In the genomic region with DNA sequence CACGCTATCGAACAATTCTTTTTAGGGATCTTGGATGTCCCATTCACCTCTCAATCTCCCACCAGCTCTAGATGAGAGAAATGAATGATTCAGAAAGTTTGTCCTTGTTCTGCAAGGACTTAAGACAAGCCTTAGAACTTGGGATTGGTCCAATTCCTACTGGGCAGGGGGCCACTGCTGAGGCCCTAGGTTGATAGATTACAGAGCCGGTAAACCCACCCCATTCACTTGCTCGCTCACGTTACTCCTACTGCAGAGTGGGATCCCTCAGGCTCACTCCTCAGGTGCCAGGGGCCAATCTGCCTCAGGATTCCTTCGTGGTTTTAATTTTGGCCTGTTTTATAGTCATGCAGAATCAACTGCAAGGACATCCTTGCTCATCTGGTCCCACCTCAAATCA, we compare ENCODE assay signal across 14 cellular contexts. TPM values are rescaled to one million over a fixed set of nuclear protein-coding genes. Genes with fewer than 3 reads are reported as not detected.
DNase-seq lines count a peak whose midpoint lies in the region; ATAC-seq and TF ChIP-seq lines count a peak whose summit lies in the region.
"Had no signal": no experiment of that assay in that cellular context is flagged by ENCODE, and none has a peak within 500 bp of the region (broad histone marks: within the 10 kb centered on the region; RNA-seq: fewer than 3 reads in every experiment).

No MANE protein-coding gene starts in this region.

- ATAC-seq in Right ventricle myocardium superior (ENCODE audit: poor library complexity), result no peak
- no peak for ATAC-seq in effector memory CD8-positive, alpha-beta T cell (replicated peaks)
- ATAC-seq: foreskin keratinocyte; stimulated activated naive CD8-positive, alpha-beta T cell treated with anti-CD3 and anti-CD28 coated beads, Interleukin-15, Interleukin-2, amounts not matched to agents 100 U/mL and 50 U/mL, for 24 hours had no signal

- H2BK5ac ChIP-seq in mesendoderm (ENCODE audit: low read length), result no peak overlapping the region

- TF ChIP-seq CTCF in left ventricle myocardium inferior (IDR thresholded peaks at IDR 0.05; ENCODE audit: borderline replicate concordance) (no peak), epithelial cell of esophagus (IDR thresholded peaks at IDR 0.05; ENCODE audit: insufficient read depth, low read depth, low read length, missing control alignments) (no peak), neural crest cell (conservative IDR thresholded peaks at IDR 0.05) (no peak), vagina (IDR thresholded peaks at IDR 0.05) (no peak)

- intact Hi-C loops in left ventricle myocardium inferior (cut with micrococcal nuclease), result no loop called here
- intact Hi-C loops in Right ventricle myocardium superior (cut with DNase I), result loop anchor here (10.0 kb wide), 1 partner anchor 288 kb away; no protein-coding TSS in a partner anchor
- intact Hi-C loops in vagina (cut with DNase I), result loop anchor here (10.0 kb wide), 1 partner anchor 198 kb away; no protein-coding TSS in a partner anchor

- DNase-seq in left ventricle myocardium inferior (no peak), Right ventricle myocardium superior (no peak), epithelial cell of esophagus (ENCODE audit: low read depth) (peak; percentile 34), neural crest cell (ENCODE audit: low read depth, low spot score) (no peak), vagina (ENCODE audit: extremely low spot score in 2 of 2) (no peak), Ammon's horn (ENCODE audit: low spot score) (no peak), mesendoderm (no peak)
- DNase-seq in effector memory CD8-positive, alpha-beta T cell, result no peak
- DNase-seq: NCI-H524; spleen; stimulated activated naive CD8-positive, alpha-beta T cell treated with anti-CD3 and anti-CD28 coated beads, Interleukin-15, Interleukin-2, amounts not matched to agents 100 U/mL and 50 U/mL, for 24 hours; SW 1271; WERI-Rb-1 had no signal

- H3K4me2 ChIP-seq in mesendoderm (ENCODE audit: low read length), result no peak overlapping the region

- WGBS in mesendoderm (ENCODE audit: extremely low coverage, insufficient coverage, low lambda C conversion rate), result no CpG with 5 or more reads among the region's 6 CpGs

- H3K9me3 ChIP-seq in left ventricle myocardium inferior (replicated peaks) (no peaks in the 10 kb centered on the region), vagina (no peaks in the 10 kb centered on the region)
- H3K9me3 ChIP-seq: spleen had no signal

- no peaks in the 10 kb centered on the region for H3K9me3 Mint-ChIP-seq in neural crest cell
- no peaks in the 10 kb centered on the region for H3K9me3 Mint-ChIP-seq in effector memory CD8-positive, alpha-beta T cell

- peak overlapping the region; percentile 87 for H3K4me3 ChIP-seq in left ventricle myocardium inferior
- no peak overlapping the region for H3K4me3 ChIP-seq in epithelial cell of esophagus (ENCODE audit: low read length)
- H3K4me3 ChIP-seq in vagina, result peak overlapping the region in 1 of 2 donors; percentile 72
- H3K4me3 ChIP-seq in mesendoderm (ENCODE audit: low read length), result no peak overlapping the region

- no peak overlapping the region for H3K56ac ChIP-seq in mesendoderm (ENCODE audit: low read length)

- H3K27ac ChIP-seq in left ventricle myocardium inferior (replicated peaks), result peak overlapping the region; percentile 95
- H3K27ac ChIP-seq in vagina, result peak overlapping the region; percentile 96
- H3K27ac ChIP-seq in mesendoderm (ENCODE audit: low read depth, low read length), result no peak overlapping the region
- H3K27ac ChIP-seq: spleen, WERI-Rb-1 had no signal

- no peak overlapping the region for H2AK5ac ChIP-seq in mesendoderm (ENCODE audit: low read length)

- H3K36me3 Mint-ChIP-seq in neural crest cell (ENCODE audit: low read depth), result peaks cover 16% of the 10 kb centered on the region
- H3K36me3 Mint-ChIP-seq in effector memory CD8-positive, alpha-beta T cell (ENCODE audit: insufficient read depth), result peaks cover 12% of the 10 kb centered on the region

- no peak overlapping the region for H4K8ac ChIP-seq in mesendoderm (ENCODE audit: low read depth, low read length)

- peaks cover 58% of the 10 kb centered on the region for H3K4me1 ChIP-seq in left ventricle myocardium inferior
- peaks cover 28% of the 10 kb centered on the region for H3K4me1 ChIP-seq in vagina
- H3K4me1 ChIP-seq in mesendoderm (ENCODE audit: control insufficient read depth, low read depth, low read length), result peaks cover 2% of the 10 kb centered on the region

- H3K79me1 ChIP-seq in mesendoderm (ENCODE audit: low read length), result peaks cover 10% of the 10 kb centered on the region

- no peak overlapping the region for H3K18ac ChIP-seq in mesendoderm (ENCODE audit: low read length)

- no peak overlapping the region for H2BK120ac ChIP-seq in mesendoderm (ENCODE audit: low read depth, low read length)

- no peak overlapping the region for H2BK15ac ChIP-seq in mesendoderm (replicated peaks; ENCODE audit: low read depth)

- H4K5ac ChIP-seq in mesendoderm (ENCODE audit: low read length), result no peak overlapping the region

- peaks cover 44% of the 10 kb centered on the region for H3K4me1 Mint-ChIP-seq in neural crest cell
- H3K4me1 Mint-ChIP-seq in effector memory CD8-positive, alpha-beta T cell (ENCODE audit: low read depth in 2 of 2), result peaks cover 19 to 29% of the 10 kb centered on the region in 2 donors

- H3K9ac ChIP-seq in mesendoderm (ENCODE audit: low read length), result no peak overlapping the region

- H3K36me3 ChIP-seq in left ventricle myocardium inferior, result peaks cover 24% of the 10 kb centered on the region
- H3K36me3 ChIP-seq in vagina, result peaks cover 4 to 11% of the 10 kb centered on the region in 2 donors
- H3K36me3 ChIP-seq in mesendoderm (ENCODE audit: control insufficient read depth, insufficient read depth, low read length), result peaks cover 5% of the 10 kb centered on the region

- no peak overlapping the region for H3K4ac ChIP-seq in mesendoderm (ENCODE audit: low read depth, low read length)

- peaks cover 18% of the 10 kb centered on the region for H3K79me2 ChIP-seq in mesendoderm (ENCODE audit: control insufficient read depth, insufficient read depth, low read length)

- H3K27me3 Mint-ChIP-seq in neural crest cell (ENCODE audit: low read depth), result no peaks in the 10 kb centered on the region
- H3K27me3 Mint-ChIP-seq in effector memory CD8-positive, alpha-beta T cell, result no peaks in the 10 kb centered on the region

- H3K27me3 ChIP-seq in left ventricle myocardium inferior (ENCODE audit: low read depth) (no peaks in the 10 kb centered on the region), vagina (no peaks in the 10 kb centered on the region), mesendoderm (ENCODE audit: insufficient read depth, low read length, poor library complexity) (no peaks in the 10 kb centered on the region)
- H3K27me3 ChIP-seq: foreskin keratinocyte had no signal

- no peak overlapping the region for H3K27ac Mint-ChIP-seq in neural crest cell (ENCODE audit: unreplicated experiment)
- H3K27ac Mint-ChIP-seq in effector memory CD8-positive, alpha-beta T cell, result no peak overlapping the region

- H3K4me3 Mint-ChIP-seq in neural crest cell, result peak overlapping the region; percentile 99
- no peak overlapping the region for H3K4me3 Mint-ChIP-seq in effector memory CD8-positive, alpha-beta T cell

- no peak overlapping the region for H3K23ac ChIP-seq in mesendoderm (ENCODE audit: low read length)

- TF ChIP-seq POLR2A in vagina (IDR thresholded peaks at IDR 0.05), result no peak

RNA-seq across cellular contexts. Expression of gene SERP2, which starts 59.0 kb away (rescaled TPM):
- total RNA-seq in left ventricle myocardium inferior (13.0 TPM), Right ventricle myocardium superior (12.4 TPM), neural crest cell (10.3 and 14.0 TPM in 2 replicates), vagina (13.8 TPM)
- polyA plus RNA-seq in mesendoderm (2013, experiment 1 of 2), result 1.9 TPM
- polyA plus RNA-seq in mesendoderm (2013, experiment 2 of 2), result 1.8 TPM
